In genomic region chr11:131841925-131842635, GRCh38 we compare ENCODE assay signal across 1 cellular context.
TF ChIP-seq lines count a peak whose summit lies in the region.

No MANE protein-coding gene starts in this region.

TF ChIP-seq in H1, 55 proteins besides CTCF, POLR2A, EP300 and RAD21:
- no peak for TF ChIP-seq BACH1 (IDR thresholded peaks at IDR 0.05; ENCODE audit: low read length)
